23 cellular contexts compared by ENCODE assay signal in genomic region chr3:50658416-50658815, GRCh38. TPM values are rescaled to one million over a fixed set of nuclear protein-coding genes. Genes with fewer than 3 reads are reported as not detected.
DNase-seq lines count a peak whose midpoint lies in the region; ATAC-seq, FAIRE-seq and TF ChIP-seq lines count a peak whose summit lies in the region.
"Had no signal": no experiment of that assay in that cellular context is flagged by ENCODE, and none has a peak within 500 bp of the region (broad histone marks: within the 10 kb centered on the region; RNA-seq: fewer than 3 reads in every experiment).

No MANE protein-coding gene starts in this region.

- H3K56ac ChIP-seq in H9 (ENCODE audit: insufficient read length, low read depth, low read length), result no peak overlapping the region

- H3K23ac ChIP-seq in H9 (ENCODE audit: insufficient read length, low read depth, low read length), result no peak overlapping the region

- H3K36me3 Mint-ChIP-seq in H9 (ENCODE audit: insufficient read depth in 1 of 3, low read depth in 3 of 3), result no peaks in the 10 kb centered on the region; a peak in 1 of 7 replicates
- H3K36me3 Mint-ChIP-seq: natural killer cell; stimulated activated memory B cell treated with anti-CD40 and anti-IgM and Interleukin-4, amounts not matched to agents 10 μg/mL and 1 μg/mL and 100 μg/mL, for 72 hours had no signal

- TF ChIP-seq EP300 in HepG2 (IDR thresholded peaks at IDR 0.05; ENCODE audit: low read depth in 2 of 2, low read length in 2 of 2) (no peak), HepG2 (CRISPR knock-in tag; IDR thresholded peaks at IDR 0.05; ENCODE audit: borderline replicate concordance) (no peak)

- DNase-seq in right lobe of liver (peak in 2 of 3 donors; percentile 12 to 15), HepG2 (ENCODE audit: low spot score) (no peak), MG63 (peak; percentile 31), glomerular visceral epithelial cell (ENCODE audit: extremely low spot score) (peak; percentile 14), superior temporal gyrus (ENCODE audit: extremely low spot score) (no peak), H4 (ENCODE audit: low spot score) (no peak), DMS53 (lab: John Stamatoyannopoulos, UW) (no peak), H9 (no peak)
- DNase-seq: activated CD4-positive, alpha-beta T cell treated with anti-CD3 and anti-CD28 coated beads for 4 hours; activated naive CD4-positive, alpha-beta T cell treated with Interleukin-2 at 50 U/mL for 16 hours; CD8-positive, alpha-beta memory T cell; DMS79; effector CD4-positive, alpha-beta T cell; natural killer cell; NCI-H146; NCI-H69; Right ventricle myocardium superior had no signal

- H3K27me3 ChIP-seq in right lobe of liver, result no peaks in the 10 kb centered on the region
- peaks cover 0 to 34% of the 10 kb centered on the region in 2 experiments; a peak in 3 of 5 replicates for H3K27me3 ChIP-seq in HepG2 (ENCODE audit: control insufficient read depth in 1 of 2, insufficient read depth in 2 of 2, low read length in 2 of 2)
- H3K27me3 ChIP-seq in MG63, result no peaks in the 10 kb centered on the region
- no peaks in the 10 kb centered on the region for H3K27me3 ChIP-seq in H9 (ENCODE audit: insufficient read depth, low read length)
- H3K27me3 ChIP-seq: esophagus muscularis mucosa, ovary had no signal

- BruUV-seq in HepG2 (replicated peaks; lab: Mats Ljungman, UMichigan), result no TSS peak

- ATAC-seq in right lobe of liver, result no peak
- ATAC-seq in HepG2, result no peak

- no peak overlapping the region for H4K5ac ChIP-seq in H9 (ENCODE audit: insufficient read length, low read depth, low read length)

- no peak overlapping the region for H3K4me3 Mint-ChIP-seq in H9
- H3K4me3 Mint-ChIP-seq: CD8-positive, alpha-beta memory T cell; natural killer cell; stimulated activated memory B cell treated with anti-CD40 and anti-IgM and Interleukin-4, amounts not matched to agents 10 μg/mL and 1 μg/mL and 100 μg/mL, for 72 hours had no signal

- H3K4me1 ChIP-seq in right lobe of liver, result no peaks in the 10 kb centered on the region
- peaks cover 6% of the 10 kb centered on the region; the same call in 1 of the 2 replicates for H3K4me1 ChIP-seq in HepG2 (ENCODE audit: insufficient read depth, low read length)
- H3K4me1 ChIP-seq in H9 (ENCODE audit: insufficient read depth, low read length), result no peaks in the 10 kb centered on the region
- H3K4me1 ChIP-seq: esophagus muscularis mucosa had no signal

- H3K27ac Mint-ChIP-seq in H9, result no peak overlapping the region
- H3K27ac Mint-ChIP-seq: natural killer cell; stimulated activated memory B cell treated with anti-CD40 and anti-IgM and Interleukin-4, amounts not matched to agents 10 μg/mL and 1 μg/mL and 100 μg/mL, for 72 hours had no signal

- CTCF ChIA-PET in HepG2 (lab: Yijun Ruan, JAX; ENCODE audit: low intra/inter-chr PET ratio, low total read pairs), result no interaction called here

- no peak overlapping the region for H2BK12ac ChIP-seq in H9 (ENCODE audit: insufficient read length, low read depth, low read length)

- H2BK5ac ChIP-seq in H9 (ENCODE audit: insufficient read length, low read length), result no peak overlapping the region

- H4K8ac ChIP-seq in H9 (replicated peaks; ENCODE audit: insufficient read length, low read depth, low read length), result no peak overlapping the region

- H3T11ph ChIP-seq in H9 (ENCODE audit: low read length), result no peak overlapping the region

- no peak for FAIRE-seq in HepG2 (lab: Jason Lieb, UNC)
- FAIRE-seq: TTC549 had no signal

- no peak overlapping the region for H2BK20ac ChIP-seq in H9 (ENCODE audit: low read depth, low read length, poor library complexity, severe bottlenecking)

- H2AFZ ChIP-seq in HepG2 (ENCODE audit: low read length) (no peak overlapping the region), H9 (ENCODE audit: low read length) (no peak overlapping the region)

- in situ Hi-C loops in HepG2 (cut with HindIII; ENCODE audit: extremely low pct_ligation_motif_present, low pct_unique_long_range_greater_than_20kb), result no loop called here

- no peak for TF ChIP-seq POLR2A in right lobe of liver (IDR thresholded peaks at IDR 0.05)
- TF ChIP-seq POLR2A in HepG2 (IDR thresholded peaks at IDR 0.05; ENCODE audit: insufficient read depth in 1 of 2, low read depth in 2 of 2, low read length in 2 of 2), result no peak

- TF ChIP-seq CTCF in right lobe of liver (IDR thresholded peaks at IDR 0.05), result no peak
- TF ChIP-seq CTCF in HepG2 (CRISPR knock-in tag; IDR thresholded peaks at IDR 0.05), result no peak
- no peak for TF ChIP-seq CTCF in H9 (conservative IDR thresholded peaks at IDR 0.05)

- H3K23me2 ChIP-seq in H9 (ENCODE audit: insufficient read length, low read depth, low read length, poor library complexity, severe bottlenecking), result no peaks in the 10 kb centered on the region

- WGBS in right lobe of liver (ENCODE audit: insufficient coverage, low coverage, low lambda C conversion rate, missing lambda C conversion rate), result no CpG with 5 or more reads among the region's 6 CpGs
- 0% methylated on average over 2 of the region's 6 CpGs for WGBS in HepG2 (ENCODE audit: low lambda C conversion rate)
- WGBS in H9 (ENCODE audit: extremely low coverage, insufficient read length, low lambda C conversion rate), result no CpG with 5 or more reads among the region's 6 CpGs

- H3K4me2 ChIP-seq in HepG2 (ENCODE audit: low read depth, low read length), result no peak overlapping the region
- H3K4me2 ChIP-seq in H9 (ENCODE audit: insufficient read depth, insufficient read length, low read length), result no peak overlapping the region

- H3K36me3 ChIP-seq in right lobe of liver, result no peaks in the 10 kb centered on the region
- H3K36me3 ChIP-seq in HepG2 (replicated peaks in 1 of 2; ENCODE audit: control insufficient read depth in 1 of 2, insufficient read depth in 2 of 2, low read length in 2 of 2), result no peaks in the 10 kb centered on the region
- H3K36me3 ChIP-seq in MG63, result no peaks in the 10 kb centered on the region
- H3K36me3 ChIP-seq: esophagus muscularis mucosa, ovary, thoracic aorta had no signal

- TF ChIP-seq RAD21 in HepG2 (CRISPR knock-in tag; IDR thresholded peaks at IDR 0.05), result no peak

- H2AK5ac ChIP-seq in H9 (ENCODE audit: insufficient read length, low read length), result no peak overlapping the region

- H3K9me3 ChIP-seq in right lobe of liver (no peaks in the 10 kb centered on the region), HepG2 (ENCODE audit: low read length) (no peaks in the 10 kb centered on the region), MG63 (no peaks in the 10 kb centered on the region), H9 (ENCODE audit: control insufficient read depth, low read depth, low read length) (no peaks in the 10 kb centered on the region)
- H3K9me3 ChIP-seq: esophagus muscularis mucosa, ovary, thoracic aorta had no signal

- H3K27ac ChIP-seq in right lobe of liver (no peak overlapping the region), HepG2 (ENCODE audit: extremely low read length, insufficient read depth, low read length) (no peak overlapping the region), H9 (ENCODE audit: insufficient read length, low read depth, low read length) (no peak overlapping the region)
- H3K27ac ChIP-seq: esophagus muscularis mucosa, HL-60, ovary, thoracic aorta had no signal

- H3K18ac ChIP-seq in H9 (ENCODE audit: insufficient read length, low read depth, low read length), result no peak overlapping the region

- H3K4me3 ChIP-seq in right lobe of liver, result no peak overlapping the region
- no peak overlapping the region for H3K4me3 ChIP-seq in HepG2 (replicated peaks in 1 of 3; ENCODE audit: insufficient read depth in 1 of 3, low read depth in 2 of 3, low read length in 3 of 3)
- no peak overlapping the region for H3K4me3 ChIP-seq in MG63
- H3K4me3 ChIP-seq: esophagus muscularis mucosa, ovary, thoracic aorta had no signal

- H3K79me1 ChIP-seq in H9 (ENCODE audit: insufficient read depth, low read depth, low read length, poor library complexity, severe bottlenecking), result no peaks in the 10 kb centered on the region

- POLR2A ChIA-PET in HepG2 (lab: Yijun Ruan, JAX), result no interaction called here

- no peak overlapping the region for H3K14ac ChIP-seq in H9 (ENCODE audit: insufficient read depth, low read length)

- no peaks in the 10 kb centered on the region for H3K79me2 ChIP-seq in HepG2 (ENCODE audit: insufficient read depth, low read length)
- H3K79me2 ChIP-seq in H9 (ENCODE audit: insufficient read depth, low read length), result no peaks in the 10 kb centered on the region

- H3K27me3 Mint-ChIP-seq in H9 (ENCODE audit: low read depth), result peaks cover 24% of the 10 kb centered on the region
- H3K27me3 Mint-ChIP-seq: stimulated activated memory B cell treated with anti-CD40 and anti-IgM and Interleukin-4, amounts not matched to agents 10 μg/mL and 1 μg/mL and 100 μg/mL, for 72 hours had no signal

- no peak overlapping the region for H2BK15ac ChIP-seq in H9 (ENCODE audit: low read depth, low read length)

- no peak overlapping the region for H2BK120ac ChIP-seq in H9 (ENCODE audit: low read depth, low read length, poor library complexity, severe bottlenecking)

- H3K4me1 Mint-ChIP-seq in H9, result no peaks in the 10 kb centered on the region
- H3K4me1 Mint-ChIP-seq: CD8-positive, alpha-beta memory T cell; natural killer cell; stimulated activated memory B cell treated with anti-CD40 and anti-IgM and Interleukin-4, amounts not matched to agents 10 μg/mL and 1 μg/mL and 100 μg/mL, for 72 hours had no signal

- intact Hi-C loops in right lobe of liver (cut with DNase I) (no loop called here), HepG2 (cut with micrococcal nuclease; ENCODE audit: unreplicated experiment) (no loop called here)

- H3K9me3 Mint-ChIP-seq in H9, result no peaks in the 10 kb centered on the region
- H3K9me3 Mint-ChIP-seq: CD8-positive, alpha-beta memory T cell; natural killer cell; stimulated activated memory B cell treated with anti-CD40 and anti-IgM and Interleukin-4, amounts not matched to agents 10 μg/mL and 1 μg/mL and 100 μg/mL, for 72 hours had no signal

- no peak overlapping the region for H4K91ac ChIP-seq in H9 (ENCODE audit: insufficient read length, low read depth, low read length)

- H4K20me1 ChIP-seq in HepG2 (ENCODE audit: insufficient read depth, low read length), result no peaks in the 10 kb centered on the region
- no peaks in the 10 kb centered on the region for H4K20me1 ChIP-seq in H9 (ENCODE audit: control insufficient read depth, insufficient read depth, insufficient read length)

- H3K9ac ChIP-seq in HepG2 (ENCODE audit: insufficient read depth, low read depth, low read length) (no peak overlapping the region), H9 (ENCODE audit: extremely low read depth, insufficient read length, low read length) (no peak overlapping the region)

- no peak overlapping the region for H3K4ac ChIP-seq in H9 (ENCODE audit: low read depth, low read length)

RNA-seq across cellular contexts. Expression of gene DOCK3, which starts 16.3 kb away (rescaled TPM):
- total RNA-seq in right lobe of liver (under 1 TPM in 3 of 6 experiments, not detected in 3; 0.04 to 0.06 (median 0.06) TPM), HepG2 (2016; rRNA removed; fragmentation: Illumina TruSeq; extraction: Trizol) (not detected in 2 replicates), H9 (2021) (7.0 and 8.3 TPM in 2 replicates)
- not detected in 2 replicates for total RNA-seq in HepG2 (2016; cell fraction: cytosol; rRNA removed; fragmentation: Illumina TruSeq; extraction: Trizol; ENCODE audit: low read depth)
- 0.03 TPM in 1 of 2 replicates, not detected in the other for total RNA-seq in HepG2 (2016; cell fraction: insoluble cytoplasmic fraction; rRNA removed; fragmentation: Illumina TruSeq; extraction: Trizol)
- not detected in 2 replicates for total RNA-seq in HepG2 (2016; cell fraction: membrane; rRNA removed; fragmentation: Illumina TruSeq; extraction: Trizol)
- total RNA-seq in HepG2 (2016; cell fraction: nucleus; rRNA removed; fragmentation: Illumina TruSeq; extraction: Trizol), result not detected in 2 replicates
- not detected in 2 replicates for polyA plus RNA-seq in HepG2 (2011; rRNA removed)
- under 0.01 TPM in 1 of 2 replicates, not detected in the other for polyA plus RNA-seq in HepG2 (2011; cell fraction: cytosol; rRNA removed)
- 0.02 TPM in 1 of 2 replicates, not detected in the other for polyA plus RNA-seq in HepG2 (2011; cell fraction: nucleus; rRNA removed)
- polyA plus RNA-seq in HepG2 (2012), result 0.01 and 0.04 TPM in 2 replicates
- 0.01 TPM in 1 of 2 replicates, not detected in the other for polyA plus RNA-seq in HepG2 (2016; cell fraction: cytosol; fragmentation: Illumina TruSeq; extraction: Trizol; ENCODE audit: low read depth)
- polyA plus RNA-seq in HepG2 (2016; cell fraction: insoluble cytoplasmic fraction; fragmentation: Illumina TruSeq; extraction: Trizol; ENCODE audit: low read depth), result not detected in 2 replicates
- polyA plus RNA-seq in HepG2 (2016; cell fraction: membrane; fragmentation: Illumina TruSeq; extraction: Trizol; ENCODE audit: low read depth), result not detected in 2 replicates
- polyA plus RNA-seq in HepG2 (2016; cell fraction: nucleus; fragmentation: Illumina TruSeq; extraction: Trizol; ENCODE audit: insufficient read depth, low read depth), result not detected in 2 replicates
- polyA minus RNA-seq in HepG2 (2011; rRNA and poly(A)+ RNA removed; ENCODE audit: low replicate concordance), result 0.63 TPM in 1 of 2 replicates, not detected in the other
- not detected in 2 replicates for polyA minus RNA-seq in HepG2 (2011; cell fraction: cytosol; rRNA and poly(A)+ RNA removed)
- polyA minus RNA-seq in HepG2 (2011; cell fraction: nucleus; rRNA and poly(A)+ RNA removed), result under 0.01 TPM in 1 of 2 replicates, not detected in the other
- total RNA-seq in MG63 (2014; rRNA removed; shearing (Covaris generic); ENCODE audit: low replicate concordance), result 0.26 TPM in 1 of 2 replicates, not detected in the other
- 0.02 and 0.12 TPM in 2 replicates for total RNA-seq in H4 (2014; rRNA removed; shearing (Covaris generic))

RNA-seq across cellular contexts. Expression of gene MAPKAPK3, which starts 41.5 kb away (rescaled TPM):
- total RNA-seq in right lobe of liver (10 to 100 TPM; 16.6 to 21.4 (median 18.6) TPM), HepG2 (2016; rRNA removed; fragmentation: Illumina TruSeq; extraction: Trizol) (41.2 and 48.5 TPM in 2 replicates), H9 (2021) (57.0 and 57.9 TPM in 2 replicates)
- 18.9 and 21.3 TPM in 2 replicates for total RNA-seq in HepG2 (2016; cell fraction: cytosol; rRNA removed; fragmentation: Illumina TruSeq; extraction: Trizol; ENCODE audit: low read depth)
- total RNA-seq in HepG2 (2016; cell fraction: insoluble cytoplasmic fraction; rRNA removed; fragmentation: Illumina TruSeq; extraction: Trizol), result 40.5 and 43.9 TPM in 2 replicates
- total RNA-seq in HepG2 (2016; cell fraction: membrane; rRNA removed; fragmentation: Illumina TruSeq; extraction: Trizol), result 51.7 and 60.5 TPM in 2 replicates
- 21.2 and 24.7 TPM in 2 replicates for total RNA-seq in HepG2 (2016; cell fraction: nucleus; rRNA removed; fragmentation: Illumina TruSeq; extraction: Trizol)
- polyA plus RNA-seq in HepG2 (2011; rRNA removed), result 39.9 and 46.2 TPM in 2 replicates
- polyA plus RNA-seq in HepG2 (2011; cell fraction: cytosol; rRNA removed), result 40.2 and 41.3 TPM in 2 replicates
- 23.0 and 28.1 TPM in 2 replicates for polyA plus RNA-seq in HepG2 (2011; cell fraction: nucleus; rRNA removed)
- 21.8 and 22.2 TPM in 2 replicates for polyA plus RNA-seq in HepG2 (2012)
- polyA plus RNA-seq in HepG2 (2016; cell fraction: cytosol; fragmentation: Illumina TruSeq; extraction: Trizol; ENCODE audit: low read depth), result 23.5 and 31.3 TPM in 2 replicates
- 53.8 and 56.3 TPM in 2 replicates for polyA plus RNA-seq in HepG2 (2016; cell fraction: insoluble cytoplasmic fraction; fragmentation: Illumina TruSeq; extraction: Trizol; ENCODE audit: low read depth)
- polyA plus RNA-seq in HepG2 (2016; cell fraction: membrane; fragmentation: Illumina TruSeq; extraction: Trizol; ENCODE audit: low read depth), result 50.2 and 54.3 TPM in 2 replicates
- 31.0 and 31.6 TPM in 2 replicates for polyA plus RNA-seq in HepG2 (2016; cell fraction: nucleus; fragmentation: Illumina TruSeq; extraction: Trizol; ENCODE audit: insufficient read depth, low read depth)
- 48.5 and 89.7 TPM in 2 replicates for polyA minus RNA-seq in HepG2 (2011; rRNA and poly(A)+ RNA removed; ENCODE audit: low replicate concordance)
- polyA minus RNA-seq in HepG2 (2011; cell fraction: cytosol; rRNA and poly(A)+ RNA removed), result 15.7 and 16.5 TPM in 2 replicates
- 13.4 and 16.9 TPM in 2 replicates for polyA minus RNA-seq in HepG2 (2011; cell fraction: nucleus; rRNA and poly(A)+ RNA removed)
- 23.7 and 33.4 TPM in 2 replicates for total RNA-seq in MG63 (2014; rRNA removed; shearing (Covaris generic); ENCODE audit: low replicate concordance)
- total RNA-seq in H4 (2014; rRNA removed; shearing (Covaris generic)), result 25.5 and 28.6 TPM in 2 replicates

RNA-seq across cellular contexts. Expression of gene CISH, which starts 46.8 kb away (rescaled TPM):
- total RNA-seq in right lobe of liver (10 to 100 TPM in 4 of 6 experiments, 1 to 10 TPM in 2; 5.3 to 28.1 (median 17.8) TPM), HepG2 (2016; rRNA removed; fragmentation: Illumina TruSeq; extraction: Trizol) (0.73 and 0.91 TPM in 2 replicates), H9 (2021) (1.7 and 2.2 TPM in 2 replicates)
- total RNA-seq in HepG2 (2016; cell fraction: cytosol; rRNA removed; fragmentation: Illumina TruSeq; extraction: Trizol; ENCODE audit: low read depth), result 0.20 and 0.44 TPM in 2 replicates
- 0.82 and 1.2 TPM in 2 replicates for total RNA-seq in HepG2 (2016; cell fraction: insoluble cytoplasmic fraction; rRNA removed; fragmentation: Illumina TruSeq; extraction: Trizol)
- 1.2 and 1.4 TPM in 2 replicates for total RNA-seq in HepG2 (2016; cell fraction: membrane; rRNA removed; fragmentation: Illumina TruSeq; extraction: Trizol)
- total RNA-seq in HepG2 (2016; cell fraction: nucleus; rRNA removed; fragmentation: Illumina TruSeq; extraction: Trizol), result 0.81 and 0.85 TPM in 2 replicates
- polyA plus RNA-seq in HepG2 (2011; rRNA removed), result 1.5 and 2.8 TPM in 2 replicates
- 1.5 and 1.7 TPM in 2 replicates for polyA plus RNA-seq in HepG2 (2011; cell fraction: cytosol; rRNA removed)
- polyA plus RNA-seq in HepG2 (2011; cell fraction: nucleus; rRNA removed), result 4.4 and 7.4 TPM in 2 replicates
- 2.1 and 2.9 TPM in 2 replicates for polyA plus RNA-seq in HepG2 (2012)
- polyA plus RNA-seq in HepG2 (2016; cell fraction: cytosol; fragmentation: Illumina TruSeq; extraction: Trizol; ENCODE audit: low read depth), result 0.21 and 0.27 TPM in 2 replicates
- polyA plus RNA-seq in HepG2 (2016; cell fraction: insoluble cytoplasmic fraction; fragmentation: Illumina TruSeq; extraction: Trizol; ENCODE audit: low read depth), result 1.9 and 2.2 TPM in 2 replicates
- 0.84 and 1.0 TPM in 2 replicates for polyA plus RNA-seq in HepG2 (2016; cell fraction: membrane; fragmentation: Illumina TruSeq; extraction: Trizol; ENCODE audit: low read depth)
- polyA plus RNA-seq in HepG2 (2016; cell fraction: nucleus; fragmentation: Illumina TruSeq; extraction: Trizol; ENCODE audit: insufficient read depth, low read depth), result 1.9 and 3.2 TPM in 2 replicates
- polyA minus RNA-seq in HepG2 (2011; rRNA and poly(A)+ RNA removed; ENCODE audit: low replicate concordance), result 1.9 and 6.3 TPM in 2 replicates
- 1.6 and 2.8 TPM in 2 replicates for polyA minus RNA-seq in HepG2 (2011; cell fraction: cytosol; rRNA and poly(A)+ RNA removed)
- 2.6 and 4.6 TPM in 2 replicates for polyA minus RNA-seq in HepG2 (2011; cell fraction: nucleus; rRNA and poly(A)+ RNA removed)
- 0.20 TPM in 1 of 2 replicates, not detected in the other for total RNA-seq in MG63 (2014; rRNA removed; shearing (Covaris generic); ENCODE audit: low replicate concordance)
- total RNA-seq in H4 (2014; rRNA removed; shearing (Covaris generic)), result 0.23 and 1.3 TPM in 2 replicates

Comparison
In these comparisons a context has a peak if more than half of its experiments do, and no peak if none do; other contexts are left out.
1. DNase-seq: peak in right lobe of liver (2 of 3), MG63 (single experiment) and glomerular visceral epithelial cell (single experiment); none in HepG2 (single experiment), superior temporal gyrus (single experiment), H4 (single experiment), DMS53 (single experiment) and H9 (single experiment).